In the genomic region with DNA sequence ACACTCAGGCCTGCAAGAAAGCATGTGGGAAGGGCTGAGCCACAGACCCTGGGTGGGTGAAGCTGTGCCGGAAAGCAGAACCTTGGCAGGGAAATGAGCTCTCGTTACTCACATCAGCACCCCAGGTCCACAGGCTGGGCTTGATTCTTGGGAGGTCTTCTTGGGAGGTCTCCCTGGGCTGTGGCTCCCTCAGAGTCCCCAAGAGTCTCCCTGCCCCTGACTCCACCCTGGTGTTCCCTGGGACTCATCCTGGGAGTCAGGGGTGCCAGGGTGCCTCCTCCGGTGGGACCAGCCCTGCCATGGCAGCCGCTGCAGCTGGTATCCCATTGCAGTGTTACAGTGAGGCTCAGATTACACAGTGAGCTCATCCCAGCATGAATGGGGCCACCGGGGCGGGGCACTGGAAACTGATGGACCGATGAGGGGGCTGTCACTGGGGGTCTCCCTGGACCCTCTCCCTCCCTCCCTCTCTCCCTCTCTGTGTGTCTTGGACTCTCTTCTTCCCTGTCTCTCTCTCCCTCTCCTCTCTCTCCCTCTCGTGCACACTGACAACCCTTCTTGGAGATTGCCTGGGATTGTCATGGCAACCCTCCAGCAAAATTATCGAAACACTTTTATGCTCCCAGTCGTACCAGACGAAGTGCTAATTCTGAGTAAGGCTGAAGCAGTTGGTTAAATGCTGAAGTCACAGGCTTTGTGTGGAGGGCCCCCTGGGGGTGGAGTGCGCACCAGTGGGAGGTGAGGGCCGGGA, we compare ENCODE assay signal across 13 cellular contexts. TPM values are rescaled to one million over a fixed set of nuclear protein-coding genes. Genes with fewer than 3 reads are reported as not detected.
DNase-seq lines count a peak whose midpoint lies in the region; ATAC-seq and TF ChIP-seq lines count a peak whose summit lies in the region.
"Had no signal": no experiment of that assay in that cellular context is flagged by ENCODE, and none has a peak within 500 bp of the region (broad histone marks: within the 10 kb centered on the region; RNA-seq: fewer than 3 reads in every experiment).

No MANE protein-coding gene starts in this region.

- no peak overlapping the region for H3K9ac ChIP-seq in SK-N-SH

- intact Hi-C loops in left ventricle myocardium superior (cut with micrococcal nuclease) (no loop called here), aorta (cut with DNase I) (no loop called here)

- H3F3A ChIP-seq in SK-N-SH (replicated peaks; ENCODE audit: insufficient read depth), result peaks cover under 1% of the 10 kb centered on the region

- H2AFZ ChIP-seq in SK-N-SH (ENCODE audit: low read depth), result no peak overlapping the region

- WGBS in SK-N-SH (ENCODE audit: low lambda C conversion rate), result 44% methylated on average over 10 of the region's 13 CpGs
- WGBS in aorta, 2 donors, result 15 to 22% methylated on average over 13 of the region's 13 CpGs

- ATAC-seq in left ventricle myocardium superior (peak; percentile 35), aorta (ENCODE audit: low FRiP score) (peak; percentile 66), GM18511 (IDR thresholded peaks at IDR 0.05; ENCODE audit: unreplicated experiment) (no peak)
- ATAC-seq: activated CD8-positive, alpha-beta T cell treated with anti-CD3 and anti-CD28 coated beads, Interleukin-2, amount 10 ng/mL, durations not matched to agents 7 days and 5 days; upper lobe of right lung had no signal

- no peak overlapping the region for H3K4me2 ChIP-seq in SK-N-SH

- no peaks in the 10 kb centered on the region for H3K9me2 ChIP-seq in SK-N-SH

- TF ChIP-seq EP300 in SK-N-SH (IDR thresholded peaks at IDR 0.05; ENCODE audit: borderline replicate concordance in 1 of 2, low read depth in 1 of 2, low read length in 1 of 2), result no peak

- H3K4me1 ChIP-seq in right atrium auricular region (no peaks in the 10 kb centered on the region), SK-N-SH (ENCODE audit: control insufficient read depth in 1 of 2, insufficient read depth in 2 of 2, low read depth in 1 of 2, low read length in 1 of 2) (peaks cover 7 to 59% of the 10 kb centered on the region in 2 experiments; a peak in 2 of 4 replicates), aorta (ENCODE audit: control insufficient read depth in 1 of 2, insufficient read depth in 2 of 2, low read length in 2 of 2) (no peaks in the 10 kb centered on the region)

- TF ChIP-seq RAD21 in SK-N-SH (IDR thresholded peaks at IDR 0.05; ENCODE audit: low read length), result peak; percentile 46

- no peak for TF ChIP-seq CTCF in right atrium auricular region (IDR thresholded peaks at IDR 0.05)
- no peak for TF ChIP-seq CTCF in SK-N-SH (IDR thresholded peaks at IDR 0.05)

- no peak for DNase-seq in left ventricle myocardium superior
- DNase-seq in right atrium auricular region (ENCODE audit: low spot score), result no peak
- no peak for DNase-seq in SK-N-SH
- peak; percentile 59 for DNase-seq in iris pigment epithelial cell (ENCODE audit: low read depth)
- DNase-seq in aorta, result peak in 1 of 2 donors; percentile 82
- no peak for DNase-seq in NOMO-1 (lab: John Stamatoyannopoulos, UW; ENCODE audit: unreplicated experiment in 2 of 2)
- DNase-seq in iPS-NIHi7 (ENCODE audit: extremely low spot score), result no peak
- DNase-seq: activated CD8-positive, alpha-beta T cell treated with anti-CD3 and anti-CD28 coated beads, Interleukin-2, amount 10 ng/mL, durations not matched to agents 7 days and 5 days; islet precursor cell; NCI-H226; upper lobe of right lung had no signal

- H3K4me3 ChIP-seq in right atrium auricular region (no peak overlapping the region), SK-N-SH (ENCODE audit: low read depth in 2 of 2, low read length in 1 of 2) (no peak overlapping the region), aorta (ENCODE audit: low read length in 2 of 2) (no peak overlapping the region)
- H3K4me3 ChIP-seq: adrenal gland, upper lobe of right lung had no signal

- no peaks in the 10 kb centered on the region for H4K20me1 ChIP-seq in SK-N-SH (ENCODE audit: insufficient read depth)

- no peak overlapping the region for H3K27ac ChIP-seq in right atrium auricular region
- H3K27ac ChIP-seq in SK-N-SH (ENCODE audit: low read depth in 2 of 2, low read length in 1 of 2), result peak overlapping the region in 1 of 2 experiments; percentile 76; a peak in 2 of 4 replicates
- H3K27ac ChIP-seq in aorta (ENCODE audit: low read depth in 1 of 2, low read length in 2 of 2), result no peak overlapping the region
- H3K27ac ChIP-seq: upper lobe of right lung had no signal

- no peaks in the 10 kb centered on the region for H3K27me3 ChIP-seq in right atrium auricular region
- H3K27me3 ChIP-seq in SK-N-SH (ENCODE audit: insufficient read depth), result no peaks in the 10 kb centered on the region
- no peaks in the 10 kb centered on the region for H3K27me3 ChIP-seq in aorta (ENCODE audit: control insufficient read depth in 1 of 2, insufficient read depth in 2 of 2, low read length in 1 of 2)
- H3K27me3 ChIP-seq: adrenal gland, upper lobe of right lung had no signal

- no peaks in the 10 kb centered on the region for H3K9me3 ChIP-seq in right atrium auricular region
- H3K9me3 ChIP-seq in SK-N-SH, result no peaks in the 10 kb centered on the region
- no peaks in the 10 kb centered on the region for H3K9me3 ChIP-seq in aorta (ENCODE audit: control insufficient read depth, low read length)
- H3K9me3 ChIP-seq: adrenal gland, upper lobe of right lung had no signal

- POLR2A ChIA-PET in SK-N-SH (lab: Yijun Ruan, JAX), result interaction anchor here (0.7 to 4.3 kb wide), 3 partner anchors 9 to 26 kb away, joined by 3 to 34 read pairs (median 3); a partner anchor contains a TSS

- no peaks in the 10 kb centered on the region for H3K79me2 ChIP-seq in SK-N-SH (ENCODE audit: insufficient read depth)

- CTCF ChIA-PET in SK-N-SH (lab: Yijun Ruan, JAX), result interaction anchor here (0.6 to 7.7 kb wide), 5 partner anchors 8 to 43 kb away, joined by 3 to 54 read pairs (median 6); a partner anchor contains a TSS

- H3K36me3 ChIP-seq in right atrium auricular region (no peaks in the 10 kb centered on the region), SK-N-SH (replicated peaks in 1 of 2; ENCODE audit: control insufficient read depth in 1 of 2, insufficient read depth in 2 of 2, low read length in 1 of 2) (no peaks in the 10 kb centered on the region), aorta (ENCODE audit: control insufficient read depth in 1 of 2, insufficient read depth in 2 of 2, low read length in 1 of 2) (no peaks in the 10 kb centered on the region)
- H3K36me3 ChIP-seq: adrenal gland, upper lobe of right lung had no signal

TF ChIP-seq in SK-N-SH, 30 proteins besides CTCF, POLR2A, EP300 and RAD21:
- TF ChIP-seq SIN3A (IDR thresholded peaks at IDR 0.05; ENCODE audit: borderline replicate concordance, low read depth, low read length) (no peak), MXI1 (IDR thresholded peaks at IDR 0.05; ENCODE audit: low read depth, low read length) (no peak), NFIC (IDR thresholded peaks at IDR 0.05; ENCODE audit: borderline replicate concordance) (no peak), ELF1 (IDR thresholded peaks at IDR 0.05) (no peak), SMC3 (IDR thresholded peaks at IDR 0.05; ENCODE audit: low read depth, low read length) (no peak), FOXM1 (IDR thresholded peaks at IDR 0.05; ENCODE audit: low read depth) (no peak), MEF2A (IDR thresholded peaks at IDR 0.05; ENCODE audit: borderline replicate concordance, low read depth) (no peak), RXRA (IDR thresholded peaks at IDR 0.05; ENCODE audit: borderline replicate concordance, low read depth) (no peak)
- TF ChIP-seq, protein P1, sequence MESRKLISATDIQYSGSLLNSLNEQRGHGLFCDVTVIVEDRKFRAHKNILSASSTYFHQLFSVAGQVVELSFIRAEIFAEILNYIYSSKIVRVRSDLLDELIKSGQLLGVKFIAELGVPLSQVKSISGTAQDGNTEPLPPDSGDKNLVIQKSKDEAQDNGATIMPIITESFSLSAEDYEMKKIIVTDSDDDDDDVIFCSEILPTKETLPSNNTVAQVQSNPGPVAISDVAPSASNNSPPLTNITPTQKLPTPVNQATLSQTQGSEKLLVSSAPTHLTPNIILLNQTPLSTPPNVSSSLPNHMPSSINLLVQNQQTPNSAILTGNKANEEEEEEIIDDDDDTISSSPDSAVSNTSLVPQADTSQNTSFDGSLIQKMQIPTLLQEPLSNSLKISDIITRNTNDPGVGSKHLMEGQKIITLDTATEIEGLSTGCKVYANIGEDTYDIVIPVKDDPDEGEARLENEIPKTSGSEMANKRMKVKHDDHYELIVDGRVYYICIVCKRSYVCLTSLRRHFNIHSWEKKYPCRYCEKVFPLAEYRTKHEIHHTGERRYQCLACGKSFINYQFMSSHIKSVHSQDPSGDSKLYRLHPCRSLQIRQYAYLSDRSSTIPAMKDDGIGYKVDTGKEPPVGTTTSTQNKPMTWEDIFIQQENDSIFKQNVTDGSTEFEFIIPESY (IDR thresholded peaks at IDR 0.05; ENCODE audit: borderline replicate concordance, low read depth), result no peak
- TF ChIP-seq, protein P2, sequence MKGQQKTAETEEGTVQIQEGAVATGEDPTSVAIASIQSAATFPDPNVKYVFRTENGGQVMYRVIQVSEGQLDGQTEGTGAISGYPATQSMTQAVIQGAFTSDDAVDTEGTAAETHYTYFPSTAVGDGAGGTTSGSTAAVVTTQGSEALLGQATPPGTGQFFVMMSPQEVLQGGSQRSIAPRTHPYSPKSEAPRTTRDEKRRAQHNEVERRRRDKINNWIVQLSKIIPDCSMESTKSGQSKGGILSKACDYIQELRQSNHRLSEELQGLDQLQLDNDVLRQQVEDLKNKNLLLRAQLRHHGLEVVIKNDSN (IDR thresholded peaks at IDR 0.05; ENCODE audit: borderline replicate concordance, low read depth), result no peak

RNA-seq across cellular contexts. Expression of a gene that starts 8.7 kb away (rescaled TPM):
- total RNA-seq in left ventricle myocardium superior, result 16.1 TPM
- 100 to 1,000 TPM in 1 of 2 donors, 10 to 100 TPM in 1; 60.2 to 156 TPM for total RNA-seq in right atrium auricular region
- polyA plus RNA-seq in SK-N-SH (2012; rRNA removed), result 11.1 and 18.0 TPM in 2 replicates
- polyA plus RNA-seq in SK-N-SH (2012; cell fraction: cytosol; rRNA removed), result 14.6 and 28.5 TPM in 2 replicates
- polyA plus RNA-seq in SK-N-SH (2012; cell fraction: nucleus; rRNA removed), result 20.2 and 38.7 TPM in 2 replicates
- 1,000 to 10,000 TPM in 1 of 2 donors, 100 to 1,000 TPM in 1; 629 to 1,628 TPM for total RNA-seq in aorta
- polyA plus RNA-seq in aorta, result 100 to 1,000 TPM in 1 of 2 donors, 10 to 100 TPM in 1; 67.7 to 759 TPM

RNA-seq across cellular contexts. Expression of a gene that starts 53.2 kb away (rescaled TPM):
- 17.5 TPM for total RNA-seq in left ventricle myocardium superior
- total RNA-seq in right atrium auricular region, result 10 to 100 TPM; 10.5 to 19.8 TPM
- polyA plus RNA-seq in SK-N-SH (2012; rRNA removed), result 27.0 and 34.2 TPM in 2 replicates
- 31.6 and 37.2 TPM in 2 replicates for polyA plus RNA-seq in SK-N-SH (2012; cell fraction: cytosol; rRNA removed)
- polyA plus RNA-seq in SK-N-SH (2012; cell fraction: nucleus; rRNA removed), result 27.6 and 30.8 TPM in 2 replicates
- total RNA-seq in aorta, result 10 to 100 TPM; 24.5 to 25.1 TPM
- 10 to 100 TPM; 12.5 to 46.3 TPM for polyA plus RNA-seq in aorta

Comparison
In these comparisons a context has a peak if more than half of its experiments do, and no peak if none do; other contexts are left out.
1. RNA of a gene that starts 8.7 kb away (total RNA-seq): 629 to 1,628 TPM in aorta; 60.2 to 156 TPM in right atrium auricular region and 16.1 TPM in left ventricle myocardium superior (single experiment); every median in the first group is over 4 times any median in the second.